ENCODE assay signal across 10 cellular contexts in genomic region chr1:168470821-168471473, GRCh38.
DNase-seq lines count a peak whose midpoint lies in the region; ATAC-seq, FAIRE-seq and TF ChIP-seq lines count a peak whose summit lies in the region.
"Had no signal": no experiment of that assay in that cellular context is flagged by ENCODE, and none has a peak within 500 bp of the region (broad histone marks: within the 10 kb centered on the region; RNA-seq: fewer than 3 reads in every experiment).

No MANE protein-coding gene starts in this region.

- peak; percentile 73 for FAIRE-seq in islet of Langerhans (lab: Jason Lieb, UNC)
- FAIRE-seq: GM12892 had no signal

- no peak overlapping the region for H3K4me3 Mint-ChIP-seq in activated CD8-positive, alpha-beta T cell treated with anti-CD3 and anti-CD28 coated beads for 36 hours
- no peak overlapping the region for H3K4me3 Mint-ChIP-seq in activated T-helper 2 cell treated with anti-CD3 and anti-CD28 coated beads, Interferon-gamma antibody, Interleukin-2, Interleukin-4, amounts not matched to agents 10 μg/mL and 5 μg/mL and 100 μg/mL, durations not matched to agents 14 hours and 24 hours and 36 hours (ENCODE audit: low read depth)

- CTCF ChIA-PET in AG04450 (lab: Charles Lee) = interaction anchor here (0.8 to 1.5 kb wide), 3 partner anchors 11 to 31 kb away, joined by 3 to 6 read pairs (median 5); no protein-coding TSS in a partner anchor
- CTCF ChIA-PET in activated CD8-positive, alpha-beta T cell treated with anti-CD3 and anti-CD28 coated beads for 36 hours (lab: Charles Lee) = interaction anchor here (1.2 to 5.9 kb wide), 5 partner anchors 27 to 639 kb away, joined by 3 to 38 read pairs (median 4); no protein-coding TSS in a partner anchor

- H3K4me1 Mint-ChIP-seq in activated CD8-positive, alpha-beta T cell treated with anti-CD3 and anti-CD28 coated beads for 36 hours (ENCODE audit: low read depth) = peaks cover 54% of the 10 kb centered on the region
- peaks cover 49% of the 10 kb centered on the region for H3K4me1 Mint-ChIP-seq in activated T-helper 2 cell treated with anti-CD3 and anti-CD28 coated beads, Interferon-gamma antibody, Interleukin-2, Interleukin-4, amounts not matched to agents 10 μg/mL and 5 μg/mL and 100 μg/mL, durations not matched to agents 14 hours and 24 hours and 36 hours (ENCODE audit: low read depth)

- H3K27me3 ChIP-seq in AG04450 (ENCODE audit: control insufficient read depth, insufficient read depth, low read length) = no peaks in the 10 kb centered on the region
- H3K27me3 ChIP-seq: right lobe of liver had no signal

- H3K27ac ChIP-seq in AG04450 (ENCODE audit: low read depth, low read length) = peak overlapping the region; percentile 33
- H3K27ac ChIP-seq: right lobe of liver had no signal

- POLR2A ChIA-PET in AG04450 (lab: Yijun Ruan, JAX) = interaction anchor here (0.6 kb wide), 1 partner anchor 32 kb away, joined by 4 read pairs; no protein-coding TSS in a partner anchor
- POLR2A ChIA-PET in activated CD8-positive, alpha-beta T cell treated with anti-CD3 and anti-CD28 coated beads for 36 hours (lab: Charles Lee) = interaction anchor here (1.0 kb wide), 1 partner anchor 31 kb away, joined by 3 read pairs; no protein-coding TSS in a partner anchor

- H3K27ac Mint-ChIP-seq in activated CD8-positive, alpha-beta T cell treated with anti-CD3 and anti-CD28 coated beads for 36 hours = peak overlapping the region; percentile 64
- no peak overlapping the region for H3K27ac Mint-ChIP-seq in activated T-helper 2 cell treated with anti-CD3 and anti-CD28 coated beads, Interferon-gamma antibody, Interleukin-2, Interleukin-4, amounts not matched to agents 10 μg/mL and 5 μg/mL and 100 μg/mL, durations not matched to agents 14 hours and 24 hours and 36 hours

- H3K9me3 Mint-ChIP-seq in activated CD8-positive, alpha-beta T cell treated with anti-CD3 and anti-CD28 coated beads for 36 hours = peaks cover 16% of the 10 kb centered on the region
- H3K9me3 Mint-ChIP-seq in activated T-helper 2 cell treated with anti-CD3 and anti-CD28 coated beads, Interferon-gamma antibody, Interleukin-2, Interleukin-4, amounts not matched to agents 10 μg/mL and 5 μg/mL and 100 μg/mL, durations not matched to agents 14 hours and 24 hours and 36 hours = peaks cover 33% of the 10 kb centered on the region

- intact Hi-C loops in activated CD8-positive, alpha-beta T cell treated with anti-CD3 and anti-CD28 coated beads for 36 hours (cut with micrococcal nuclease) = no loop called here
- intact Hi-C loops in posterior cingulate gyrus (cut with DNase I) = no loop called here
- intact Hi-C loops in activated T-helper 2 cell treated with anti-CD3 and anti-CD28 coated beads, Interferon-gamma antibody, Interleukin-2, Interleukin-4, amounts not matched to agents 10 μg/mL and 5 μg/mL and 100 μg/mL, durations not matched to agents 14 hours and 24 hours and 36 hours (cut with micrococcal nuclease) = loop anchor here (1.0 to 10.0 kb wide), 2 partner anchors 49 to 476 kb away; no protein-coding TSS in a partner anchor

- H3K4me3 ChIP-seq in AG04450 (ENCODE audit: low read depth, low read length) (no peak overlapping the region), HFF-Myc (replicated peaks; ENCODE audit: low read depth, low read length) (no peak overlapping the region)
- H3K4me3 ChIP-seq: right lobe of liver had no signal

- H3K9me3 ChIP-seq in AG04450 (ENCODE audit: control insufficient read depth, insufficient read depth, low read length) = no peaks in the 10 kb centered on the region; the same call in 1 of the 2 replicates
- H3K9me3 ChIP-seq: right lobe of liver had no signal

- ATAC-seq in activated CD8-positive, alpha-beta T cell treated with anti-CD3 and anti-CD28 coated beads for 36 hours = no peak

- no peaks in the 10 kb centered on the region for H3K27me3 Mint-ChIP-seq in activated CD8-positive, alpha-beta T cell treated with anti-CD3 and anti-CD28 coated beads for 36 hours
- H3K27me3 Mint-ChIP-seq in activated T-helper 2 cell treated with anti-CD3 and anti-CD28 coated beads, Interferon-gamma antibody, Interleukin-2, Interleukin-4, amounts not matched to agents 10 μg/mL and 5 μg/mL and 100 μg/mL, durations not matched to agents 14 hours and 24 hours and 36 hours (ENCODE audit: low read depth) = no peaks in the 10 kb centered on the region

- peaks cover 5% of the 10 kb centered on the region for H3K36me3 Mint-ChIP-seq in activated CD8-positive, alpha-beta T cell treated with anti-CD3 and anti-CD28 coated beads for 36 hours (ENCODE audit: low read depth)
- peaks cover 21% of the 10 kb centered on the region for H3K36me3 Mint-ChIP-seq in activated T-helper 2 cell treated with anti-CD3 and anti-CD28 coated beads, Interferon-gamma antibody, Interleukin-2, Interleukin-4, amounts not matched to agents 10 μg/mL and 5 μg/mL and 100 μg/mL, durations not matched to agents 14 hours and 24 hours and 36 hours (ENCODE audit: low read depth)

- TF ChIP-seq CTCF in AG04450 (IDR thresholded peaks at IDR 0.05; ENCODE audit: low read depth, low read length) (no peak), HFF-Myc (IDR thresholded peaks at IDR 0.05; ENCODE audit: low read depth, low read length, missing control alignments) (no peak)
- TF ChIP-seq CTCF in activated CD8-positive, alpha-beta T cell treated with anti-CD3 and anti-CD28 coated beads for 36 hours (IDR thresholded peaks at IDR 0.05) = no peak

- DNase-seq in AG04450 (ENCODE audit: low read depth, low spot score) (peak; percentile 59), HFF-Myc (ENCODE audit: extremely low read depth, low read depth) (peak; percentile 92), DMS79 treated with DMSO at 0.1 percent for 48 hours (lab: John Stamatoyannopoulos, UW) (no peak), posterior cingulate gyrus (no peak), NCI-H1048 (lab: John Stamatoyannopoulos, UW) (no peak)
- DNase-seq in activated CD8-positive, alpha-beta T cell treated with anti-CD3 and anti-CD28 coated beads for 36 hours = no peak
- no peak for DNase-seq in activated T-helper 2 cell treated with anti-CD3 and anti-CD28 coated beads, Interferon-gamma antibody, Interleukin-2, Interleukin-4, amounts not matched to agents 10 μg/mL and 5 μg/mL and 100 μg/mL, durations not matched to agents 14 hours and 24 hours and 36 hours (ENCODE audit: low spot score)
- DNase-seq: right lobe of liver had no signal

Comparison
In these comparisons a context has a peak if more than half of its experiments do, and no peak if none do; other contexts are left out.
1. DNase-seq: peak in AG04450 (single experiment) and HFF-Myc (single experiment); none in activated CD8-positive, alpha-beta T cell treated with anti-CD3 and anti-CD28 coated beads for 36 hours (single experiment), DMS79 treated with DMSO at 0.1 percent for 48 hours (single experiment), posterior cingulate gyrus (0 of 10), NCI-H1048 (single experiment) and activated T-helper 2 cell treated with anti-CD3 and anti-CD28 coated beads, Interferon-gamma antibody, Interleukin-2, Interleukin-4, amounts not matched to agents 10 μg/mL and 5 μg/mL and 100 μg/mL, durations not matched to agents 14 hours and 24 hours and 36 hours (single experiment).